Comparison of ENCODE assay signal across 8 cellular contexts in genomic region chr12:120726510-120726793, GRCh38. TPM values are rescaled to one million over a fixed set of nuclear protein-coding genes. Genes with fewer than 3 reads are reported as not detected.
DNase-seq lines count a peak whose midpoint lies in the region; ATAC-seq and TF ChIP-seq lines count a peak whose summit lies in the region.

No MANE protein-coding gene starts in this region.

- BruUV-seq in Calu3 (replicated peaks; lab: Mats Ljungman, UMichigan) (TSS peak; percentile 13), PC-9 (replicated peaks; lab: Mats Ljungman, UMichigan) (no TSS peak)

- no peaks in the 10 kb centered on the region for H3K9me3 Mint-ChIP-seq in Calu3 (ENCODE audit: low read depth, unreplicated experiment)

- H3K9me2 ChIP-seq in PC-9 (ENCODE audit: insufficient read depth): no peaks in the 10 kb centered on the region

- no peaks in the 10 kb centered on the region; the same call in 1 of the 2 replicates for H3K4me1 ChIP-seq in PC-9 (replicated peaks; ENCODE audit: insufficient read depth)
- no peaks in the 10 kb centered on the region for H3K4me1 ChIP-seq in fibroblast of lung (ENCODE audit: control insufficient read depth, extremely low read depth, insufficient read depth, low read length)
- H3K4me1 ChIP-seq in rectal smooth muscle tissue (ENCODE audit: control insufficient read depth, insufficient read depth, low read length): no peaks in the 10 kb centered on the region

- no peak overlapping the region for H3K9ac ChIP-seq in fibroblast of lung (ENCODE audit: insufficient read depth, low read length)
- peak overlapping the region; percentile 6 for H3K9ac ChIP-seq in rectal smooth muscle tissue (ENCODE audit: low read length)

- intact Hi-C loops in Calu3 (cut with micrococcal nuclease; ENCODE audit: unreplicated experiment) (no loop called here), PC-9 (cut with micrococcal nuclease; ENCODE audit: unreplicated experiment) (no loop called here)

- peaks cover 12% of the 10 kb centered on the region for H3K4me1 Mint-ChIP-seq in Calu3 (ENCODE audit: low read depth, unreplicated experiment)

- no peak for TF ChIP-seq POLR2A in GM18505 (IDR thresholded peaks at IDR 0.05; ENCODE audit: borderline replicate concordance, extremely low read depth, insufficient read depth, insufficient read length)

- H3K4me3 Mint-ChIP-seq in Calu3 (ENCODE audit: low read depth, unreplicated experiment): peak overlapping the region; percentile 70

- peaks cover 28% of the 10 kb centered on the region for H3K36me3 Mint-ChIP-seq in Calu3 (ENCODE audit: insufficient read depth, unreplicated experiment)

- no peaks in the 10 kb centered on the region for H4K20me1 ChIP-seq in PC-9 (ENCODE audit: insufficient read depth)
- no peaks in the 10 kb centered on the region for H4K20me1 ChIP-seq in fibroblast of lung (ENCODE audit: control insufficient read depth, extremely low read depth, insufficient read depth, low read length)

- CTCF ChIA-PET in Calu3 (lab: Charles Lee) (no interaction called here), PC-9 (lab: Charles Lee) (no interaction called here)

- H3K27ac Mint-ChIP-seq in Calu3 (ENCODE audit: unreplicated experiment): no peak overlapping the region

- peak overlapping the region; percentile 80 for H3K4me2 ChIP-seq in PC-9
- H3K4me2 ChIP-seq in fibroblast of lung (ENCODE audit: extremely low read depth, insufficient read depth, low read length): peak overlapping the region; percentile 86

- no peaks in the 10 kb centered on the region for H3K27me3 Mint-ChIP-seq in Calu3 (ENCODE audit: unreplicated experiment)

- peaks cover 11% of the 10 kb centered on the region; the same call in 1 of the 2 replicates for H3F3A ChIP-seq in PC-9 (ENCODE audit: insufficient read depth, low read depth)

- H3K27ac ChIP-seq in PC-9: no peak overlapping the region
- H3K27ac ChIP-seq in fibroblast of lung (ENCODE audit: insufficient read depth, low read length): no peak overlapping the region
- H3K27ac ChIP-seq in rectal smooth muscle tissue (ENCODE audit: low read depth, low read length): peak overlapping the region; percentile 67

- H3K36me3 ChIP-seq in PC-9 (ENCODE audit: low read depth) (no peaks in the 10 kb centered on the region), fibroblast of lung (ENCODE audit: control insufficient read depth, insufficient read depth, low read length) (peaks cover 6% of the 10 kb centered on the region), rectal smooth muscle tissue (ENCODE audit: control insufficient read depth, insufficient read depth, low read length) (peaks cover 5% of the 10 kb centered on the region)

- H3K79me2 ChIP-seq in PC-9 (ENCODE audit: low read depth) (no peaks in the 10 kb centered on the region), fibroblast of lung (ENCODE audit: control insufficient read depth, insufficient read depth, low read length) (no peaks in the 10 kb centered on the region)

- POLR2A ChIA-PET in PC-9 (lab: Charles Lee; ENCODE audit: unreplicated experiment): no interaction called here

- H3K4me3 ChIP-seq in PC-9: peak overlapping the region; percentile 65; the same call in 1 of the 2 replicates
- H3K4me3 ChIP-seq in fibroblast of lung (replicated peaks in 1 of 4; ENCODE audit: control extremely low read depth in 1 of 4, insufficient read depth in 1 of 4, low read depth in 3 of 4, low read length in 4 of 4): peak overlapping the region; percentile 49 to 77 (median 62)
- peak overlapping the region; percentile 69 for H3K4me3 ChIP-seq in rectal smooth muscle tissue (ENCODE audit: low read length)

- DNase-seq in Calu3: no peak
- no peak for DNase-seq in PC-9
- no peak for DNase-seq in fibroblast of lung (ENCODE audit: low read depth in 2 of 2)
- no peak for DNase-seq in hepatic stellate cell (ENCODE audit: low spot score)

- H3K9me3 ChIP-seq in PC-9 (ENCODE audit: insufficient read depth, low read depth) (no peaks in the 10 kb centered on the region), fibroblast of lung (ENCODE audit: control insufficient read depth, insufficient read depth, low read depth, low read length) (no peaks in the 10 kb centered on the region)

- H3K27me3 ChIP-seq in PC-9 (ENCODE audit: insufficient read depth, low read depth) (no peaks in the 10 kb centered on the region), fibroblast of lung (ENCODE audit: control insufficient read depth, insufficient read depth, low read length) (no peaks in the 10 kb centered on the region), rectal smooth muscle tissue (ENCODE audit: control insufficient read depth, insufficient read depth, low read length) (no peaks in the 10 kb centered on the region)

- TF ChIP-seq CTCF in Calu3 (IDR thresholded peaks at IDR 0.05; ENCODE audit: unreplicated experiment) (no peak), PC-9 (conservative IDR thresholded peaks at IDR 0.05) (no peak), fibroblast of lung (conservative IDR thresholded peaks at IDR 0.05 in 1 of 2, IDR thresholded peaks at IDR 0.05 in 1 of 2; ENCODE audit: low read depth in 1 of 2, low read length in 2 of 2) (no peak)

- H2AFZ ChIP-seq in PC-9 (no peak overlapping the region; the same call in 1 of the 2 replicates), fibroblast of lung (ENCODE audit: low read length) (no peak overlapping the region)

- ATAC-seq in GM19351 (IDR thresholded peaks at IDR 0.05; ENCODE audit: unreplicated experiment) (no peak), GM21381 (IDR thresholded peaks at IDR 0.05; ENCODE audit: unreplicated experiment) (no peak), GM18505 (IDR thresholded peaks at IDR 0.05; ENCODE audit: unreplicated experiment) (no peak)

RNA-seq across cellular contexts. Expression of gene ACADS, which starts 0.8 kb away (rescaled TPM):
- total RNA-seq in Calu3 (2022): 16.1 and 21.2 TPM in 2 replicates
- 8.2 and 14.2 TPM in 2 replicates for total RNA-seq in PC-9 (2021)
- total RNA-seq in fibroblast of lung: 14.1 and 15.9 TPM in 2 replicates
- polyA plus RNA-seq in fibroblast of lung: 4.2 and 4.5 TPM in 2 replicates
- polyA plus RNA-seq in fibroblast of lung (2012): 7.0 and 7.9 TPM in 2 replicates
- 2.9 and 4.8 TPM in 2 replicates for polyA minus RNA-seq in fibroblast of lung (ENCODE audit: low replicate concordance)

RNA-seq across cellular contexts. Expression of gene UNC119B, which starts 16.2 kb away (rescaled TPM):
- total RNA-seq in Calu3 (2022) (31.6 and 33.5 TPM in 2 replicates), PC-9 (2021) (25.9 and 30.2 TPM in 2 replicates), fibroblast of lung (22.9 and 29.1 TPM in 2 replicates)
- polyA plus RNA-seq in fibroblast of lung: 29.1 and 31.2 TPM in 2 replicates
- polyA plus RNA-seq in fibroblast of lung (2012): 19.5 and 21.1 TPM in 2 replicates
- polyA minus RNA-seq in fibroblast of lung (ENCODE audit: low replicate concordance): 14.9 and 26.1 TPM in 2 replicates

RNA-seq across cellular contexts. Expression of gene MLEC, which starts 39.5 kb away (rescaled TPM):
- 268 and 290 TPM in 2 replicates for total RNA-seq in Calu3 (2022)
- total RNA-seq in PC-9 (2021): 110 and 131 TPM in 2 replicates
- total RNA-seq in fibroblast of lung: 90.1 and 120 TPM in 2 replicates
- polyA plus RNA-seq in fibroblast of lung: 56.4 and 66.1 TPM in 2 replicates
- 78.1 and 80.1 TPM in 2 replicates for polyA plus RNA-seq in fibroblast of lung (2012)
- polyA minus RNA-seq in fibroblast of lung (ENCODE audit: low replicate concordance): 86.3 and 126 TPM in 2 replicates
